In genomic region chrX:31236231-31236630, GRCh38 we compare ENCODE assay signal across 21 cellular contexts.
DNase-seq lines count a peak whose midpoint lies in the region; ATAC-seq, FAIRE-seq and TF ChIP-seq lines count a peak whose summit lies in the region.
"Had no signal": no experiment of that assay in that cellular context is flagged by ENCODE, and none has a peak within 500 bp of the region (broad histone marks: within the 10 kb centered on the region; RNA-seq: fewer than 3 reads in every experiment).

No MANE protein-coding gene starts in this region.

- ATAC-seq in GM21367 (IDR thresholded peaks at IDR 0.05; ENCODE audit: unreplicated experiment): peak; percentile 54
- peak; percentile 54 for ATAC-seq in HG02938 (IDR thresholded peaks at IDR 0.05; ENCODE audit: unreplicated experiment)
- ATAC-seq in PC-3: no peak
- ATAC-seq: activated CD4-positive, alpha-beta T cell treated with anti-CD3 and anti-CD28 coated beads for 36 hours; left lung; naive thymus-derived CD4-positive, alpha-beta T cell; Panc1 had no signal

- H3K9me3 ChIP-seq in SU-DHL-6 (ENCODE audit: insufficient read depth, low read length) (no peaks in the 10 kb centered on the region), PC-3 (ENCODE audit: low read length) (no peaks in the 10 kb centered on the region)
- H3K9me3 ChIP-seq: colonic mucosa, left lung had no signal

- H3K9me2 ChIP-seq in SU-DHL-6 (replicated peaks; ENCODE audit: insufficient read depth, low read length) (no peaks in the 10 kb centered on the region), PC-3 (replicated peaks; ENCODE audit: low read length) (no peaks in the 10 kb centered on the region)

- peak overlapping the region; percentile 99 for H3K27ac ChIP-seq in SU-DHL-6 (ENCODE audit: low read depth, low read length)
- H3K27ac ChIP-seq in PC-3 (ENCODE audit: low read length): no peak overlapping the region
- H3K27ac ChIP-seq: colonic mucosa, left lung had no signal

- H3K4me2 ChIP-seq in SU-DHL-6 (ENCODE audit: low read depth, low read length, poor library complexity, severe bottlenecking) (peak overlapping the region; percentile 72), PC-3 (ENCODE audit: low read length) (no peak overlapping the region)

- intact Hi-C loops in PC-3 (cut with micrococcal nuclease): no loop called here

- CTCF ChIA-PET in PC-3 (lab: Charles Lee): no interaction called here

- DNase-seq in GM18507 (ENCODE audit: extremely low spot score, insufficient read length, low read depth): no peak
- no peak for DNase-seq in PC-3
- DNase-seq in pons (ENCODE audit: low spot score): no peak
- DNase-seq in globus pallidus (ENCODE audit: low spot score): no peak
- no peak for DNase-seq in amygdala (lab: John Stamatoyannopoulos, UW)
- DNase-seq: activated CD4-positive, alpha-beta T cell treated with anti-CD3 and anti-CD28 coated beads for 36 hours; activated T-cell treated with anti-CD3 and anti-CD28 coated beads, Interleukin-2, amount 50 U/mL, for 24 hours; AML-193; colonic mucosa; DMS79 treated with DMSO at 0.1 percent for 48 hours; hypothalamus; left lung; naive thymus-derived CD4-positive, alpha-beta T cell; NCI-H1105 treated with DMSO at 0.1 percent for 48 hours; NCI-H510A treated with DMSO at 0.1 percent for 48 hours; retina; stimulated activated CD4-positive, alpha-beta T cell treated with anti-CD3 and anti-CD28 coated beads, Interleukin-2, amount 100 ng/mL, for 24 hours had no signal

- peak; percentile 62 for FAIRE-seq in GM18507 (lab: Jason Lieb, UNC)

- H2AFZ ChIP-seq in SU-DHL-6 (ENCODE audit: low read depth, low read length, severe bottlenecking): no peak overlapping the region
- no peak overlapping the region for H2AFZ ChIP-seq in PC-3 (ENCODE audit: low read length)

- H3K36me3 ChIP-seq in SU-DHL-6 (ENCODE audit: low read length) (no peaks in the 10 kb centered on the region), PC-3 (ENCODE audit: low read depth, low read length) (no peaks in the 10 kb centered on the region)
- H3K36me3 ChIP-seq: colonic mucosa, left lung had no signal

- H3K9ac ChIP-seq in SU-DHL-6 (ENCODE audit: low read length) (peak overlapping the region; percentile 49), PC-3 (ENCODE audit: low read length) (no peak overlapping the region)

- H3K4me3 ChIP-seq in SU-DHL-6 (ENCODE audit: insufficient read depth, low read length, poor library complexity, severe bottlenecking): peak overlapping the region; percentile 33
- no peak overlapping the region for H3K4me3 ChIP-seq in PC-3 (ENCODE audit: low read length)
- H3K4me3 ChIP-seq: colonic mucosa, left lung had no signal

- no TSS peak for BruUV-seq in PC-3 (replicated peaks; lab: Mats Ljungman, UMichigan)

- POLR2A ChIA-PET in PC-3 (lab: Charles Lee; ENCODE audit: unreplicated experiment): no interaction called here

- H4K20me1 ChIP-seq in SU-DHL-6 (ENCODE audit: low read depth, low read length) (no peaks in the 10 kb centered on the region), PC-3 (ENCODE audit: low read length) (no peaks in the 10 kb centered on the region)

- H3F3A ChIP-seq in SU-DHL-6 (ENCODE audit: insufficient read depth) (peaks cover 45% of the 10 kb centered on the region), PC-3 (ENCODE audit: low read length, unreplicated experiment) (no peaks in the 10 kb centered on the region)

- H3K4me1 ChIP-seq in PC-3 (ENCODE audit: insufficient read depth, low read length): no peaks in the 10 kb centered on the region
- H3K4me1 ChIP-seq: colonic mucosa, left lung had no signal

- H3K27me3 ChIP-seq in SU-DHL-6 (ENCODE audit: low read length) (no peaks in the 10 kb centered on the region), PC-3 (ENCODE audit: low read length) (no peaks in the 10 kb centered on the region)
- H3K27me3 ChIP-seq: colonic mucosa, left lung had no signal

- H3K79me2 ChIP-seq in SU-DHL-6 (ENCODE audit: insufficient read depth, low read length): peaks cover 48% of the 10 kb centered on the region
- H3K79me2 ChIP-seq in PC-3 (ENCODE audit: low read length): no peaks in the 10 kb centered on the region

- TF ChIP-seq CTCF in SU-DHL-6 (IDR thresholded peaks at IDR 0.05; ENCODE audit: insufficient read depth, low read length, poor library complexity, severe bottlenecking) (no peak), PC-3 (conservative IDR thresholded peaks at IDR 0.05; ENCODE audit: low read depth, low read length) (no peak)
